ENCODE assay signal across 16 cellular contexts in the genomic region with DNA sequence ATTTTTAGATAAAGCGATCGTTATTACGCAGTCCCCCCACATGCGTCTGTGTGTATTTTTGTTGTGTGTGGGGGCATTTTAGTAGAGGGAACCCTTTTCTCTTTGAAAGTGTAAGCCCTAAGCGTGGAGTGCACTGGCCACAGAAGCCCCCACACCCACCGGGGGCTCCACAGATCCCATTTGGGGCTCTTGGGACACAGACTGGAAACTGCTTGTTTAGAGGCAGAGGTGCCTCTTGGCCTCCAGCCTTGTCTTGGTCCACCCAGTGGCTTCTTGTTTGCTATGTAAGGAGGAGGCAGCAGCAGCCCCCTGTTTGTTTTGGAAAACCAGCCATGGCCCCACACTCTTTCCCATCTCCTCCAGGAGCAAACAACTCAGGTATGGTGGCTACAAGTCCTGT. TPM values are rescaled to one million over a fixed set of nuclear protein-coding genes. Genes with fewer than 3 reads are reported as not detected.
DNase-seq lines count a peak whose midpoint lies in the region; ATAC-seq and TF ChIP-seq lines count a peak whose summit lies in the region.
"Had no signal": no experiment of that assay in that cellular context is flagged by ENCODE, and none has a peak within 500 bp of the region (broad histone marks: within the 10 kb centered on the region; RNA-seq: fewer than 3 reads in every experiment).

No MANE protein-coding gene starts in this region.

- in situ Hi-C loops in GM23248 (cut with MboI): no loop called here

- H3K36me3 ChIP-seq in heart right ventricle (peaks cover 0 to 73% (median 0%) of the 10 kb centered on the region in 9 donors), ectodermal cell (ENCODE audit: control insufficient read depth, insufficient read depth, low read length) (no peaks in the 10 kb centered on the region), GM23248 (ENCODE audit: low read depth) (no peaks in the 10 kb centered on the region), prostate gland (no peaks in the 10 kb centered on the region)

- H3F3A ChIP-seq in GM23248 (ENCODE audit: insufficient read depth): no peaks in the 10 kb centered on the region

- H3K4me2 ChIP-seq in GM23248 (ENCODE audit: unreplicated experiment): no peak overlapping the region
- H3K4me2 ChIP-seq: KMS-11 had no signal

- DNase-seq in left cardiac atrium (peak; percentile 3), heart right ventricle (no peak), posterior vena cava (ENCODE audit: low spot score) (peak; percentile 5), GM23248 (no peak), sciatic nerve (ENCODE audit: low spot score) (no peak), prostate gland (ENCODE audit: low spot score) (no peak)
- DNase-seq: AML-193; CD4-positive, alpha-beta memory T cell; DND-41; MM.1S; NCI-H1105; NCI-H1694 treated with DMSO at 0.1 percent for 48 hours; NCI-H446; SHP77 had no signal

- intact Hi-C loops in left cardiac atrium (cut with DNase I) (no loop called here), heart right ventricle (cut with DNase I) (no loop called here), posterior vena cava (cut with DNase I) (no loop called here), sciatic nerve (cut with DNase I) (no loop called here), prostate gland (cut with DNase I) (no loop called here)

- no peaks in the 10 kb centered on the region for H3K27me3 ChIP-seq in heart right ventricle
- no peaks in the 10 kb centered on the region for H3K27me3 ChIP-seq in ectodermal cell (ENCODE audit: control insufficient read depth, insufficient read depth, low read length, poor library complexity, severe bottlenecking)
- H3K27me3 ChIP-seq in GM23248 (replicated peaks; ENCODE audit: insufficient read depth): peaks cover 5% of the 10 kb centered on the region; the same call in 1 of the 2 replicates
- H3K27me3 ChIP-seq in prostate gland (replicated peaks; ENCODE audit: insufficient read depth): no peaks in the 10 kb centered on the region

- no peaks in the 10 kb centered on the region for H3K9me2 ChIP-seq in GM23248 (ENCODE audit: insufficient read depth)

- ATAC-seq in left cardiac atrium (no peak), heart right ventricle (no peak), sciatic nerve (no peak)

- WGBS in heart right ventricle, 2 donors: 93 to 95% methylated on average over 6 of the region's 6 CpGs
- 96% methylated on average over 6 of the region's 6 CpGs for WGBS in ectodermal cell, 2 experiments
- WGBS in GM23248 (ENCODE audit: low coverage in 1 of 2, low lambda C conversion rate in 2 of 2, missing lambda C conversion rate in 2 of 2), 2 experiments: 64 to 66% methylated on average over 6 of the region's 6 CpGs
- 95% methylated on average over 6 of the region's 6 CpGs for WGBS in prostate gland

- H2AFZ ChIP-seq in GM23248: no peak overlapping the region

- no peaks in the 10 kb centered on the region for H3K79me2 ChIP-seq in GM23248 (ENCODE audit: insufficient read depth)

- no peak for TF ChIP-seq POLR2A in prostate gland (IDR thresholded peaks at IDR 0.05)

- H3K9me3 ChIP-seq in heart right ventricle (no peaks in the 10 kb centered on the region), ectodermal cell (ENCODE audit: control insufficient read depth, low read length) (no peaks in the 10 kb centered on the region), GM23248 (ENCODE audit: low read depth) (no peaks in the 10 kb centered on the region), prostate gland (no peaks in the 10 kb centered on the region)

- TF ChIP-seq CTCF in heart right ventricle (IDR thresholded peaks at IDR 0.05): no peak
- no peak for TF ChIP-seq CTCF in prostate gland (IDR thresholded peaks at IDR 0.05)

- H3K4me1 ChIP-seq in heart right ventricle: no peaks in the 10 kb centered on the region
- H3K4me1 ChIP-seq in ectodermal cell (ENCODE audit: control insufficient read depth, insufficient read depth, low read length): peaks cover 5% of the 10 kb centered on the region
- H3K4me1 ChIP-seq in GM23248 (ENCODE audit: insufficient read depth): no peaks in the 10 kb centered on the region
- peaks cover 11% of the 10 kb centered on the region for H3K4me1 ChIP-seq in prostate gland (replicated peaks)

- H4K20me1 ChIP-seq in GM23248 (ENCODE audit: insufficient read depth): no peaks in the 10 kb centered on the region

- H3K27ac ChIP-seq in heart right ventricle (no peak overlapping the region), ectodermal cell (ENCODE audit: insufficient read depth, low read depth, low read length, poor library complexity, severe bottlenecking) (peak overlapping the region; percentile 36), GM23248 (no peak overlapping the region), prostate gland (no peak overlapping the region)
- H3K27ac ChIP-seq: KMS-11 had no signal

- no peak overlapping the region for H3K4me3 ChIP-seq in heart right ventricle
- H3K4me3 ChIP-seq in ectodermal cell (ENCODE audit: insufficient read depth, low read depth, low read length): no peak overlapping the region
- H3K4me3 ChIP-seq in GM23248: no peak overlapping the region
- no peak overlapping the region for H3K4me3 ChIP-seq in prostate gland

- H3K9ac ChIP-seq in GM23248: no peak overlapping the region
- H3K9ac ChIP-seq: KMS-11 had no signal

RNA-seq across cellular contexts. Expression of gene SLC37A1, which starts 42.8 kb away (rescaled TPM):
- 1 to 10 TPM; 1.9 to 3.7 TPM for total RNA-seq in left cardiac atrium
- 10 to 100 TPM in 1 of 10 donors, 1 to 10 TPM in 9; 3.7 to 13.2 (median 5.7) TPM for total RNA-seq in heart right ventricle
- 1 to 10 TPM; 1.8 to 2.6 TPM for polyA plus RNA-seq in heart right ventricle
- polyA plus RNA-seq in ectodermal cell (2013, experiment 1 of 4): 6.5 TPM
- polyA plus RNA-seq in ectodermal cell (2013, experiment 2 of 4): 6.4 TPM
- 4.0 TPM for polyA plus RNA-seq in ectodermal cell (2013, experiment 3 of 4)
- 5.3 TPM for polyA plus RNA-seq in ectodermal cell (2013, experiment 4 of 4)
- total RNA-seq in posterior vena cava: 1 to 10 TPM; 5.2 to 6.0 TPM
- total RNA-seq in GM23248 (2014; rRNA removed; shearing (Covaris generic)): not detected in 2 replicates
- polyA plus RNA-seq in GM23248 (2016; fragmentation: Nextera tagmentation; extraction: Ambion mirVana): 0.23 TPM in 1 of 2 replicates, not detected in the other
- 7.4 TPM for total RNA-seq in sciatic nerve
- 10 to 100 TPM; 44.2 to 49.6 TPM for total RNA-seq in prostate gland

Comparison
In these comparisons a context has a peak if more than half of its experiments do, and no peak if none do; other contexts are left out.
1. DNase-seq: peak in left cardiac atrium (single experiment) and posterior vena cava (single experiment); none in heart right ventricle (0 of 2), GM23248 (single experiment), sciatic nerve (single experiment) and prostate gland (single experiment).